ENCODE assay signal across 9 cellular contexts in genomic region chr7:102912742-102913141, GRCh38. TPM values are rescaled to one million over a fixed set of nuclear protein-coding genes. Genes with fewer than 3 reads are reported as not detected.
A peak's percentile ranks its signal among the peaks of the same experiment; 100 is the strongest.
DNase-seq lines count a peak whose midpoint lies in the region; ATAC-seq and TF ChIP-seq lines count a peak whose summit lies in the region.
"Had no signal": no experiment of that assay in that cellular context is flagged by ENCODE, and none has a peak within 500 bp of the region (broad histone marks: within the 10 kb centered on the region; RNA-seq: fewer than 3 reads in every experiment).

A gene with protein sequence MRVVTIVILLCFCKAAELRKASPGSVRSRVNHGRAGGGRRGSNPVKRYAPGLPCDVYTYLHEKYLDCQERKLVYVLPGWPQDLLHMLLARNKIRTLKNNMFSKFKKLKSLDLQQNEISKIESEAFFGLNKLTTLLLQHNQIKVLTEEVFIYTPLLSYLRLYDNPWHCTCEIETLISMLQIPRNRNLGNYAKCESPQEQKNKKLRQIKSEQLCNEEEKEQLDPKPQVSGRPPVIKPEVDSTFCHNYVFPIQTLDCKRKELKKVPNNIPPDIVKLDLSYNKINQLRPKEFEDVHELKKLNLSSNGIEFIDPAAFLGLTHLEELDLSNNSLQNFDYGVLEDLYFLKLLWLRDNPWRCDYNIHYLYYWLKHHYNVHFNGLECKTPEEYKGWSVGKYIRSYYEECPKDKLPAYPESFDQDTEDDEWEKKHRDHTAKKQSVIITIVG (plus strand): TSS chr7:102913000. CDS start chr7:102933914, 20,914 bp downstream.

- WGBS in suprapubic skin: 41% methylated on average over 6 of the region's 6 CpGs

- no peak within 1 kb of the TSS for H3K4me3 Mint-ChIP-seq in natural killer cell treated with Interleukin-12 subunit alpha and Interleukin-12 subunit beta and Interleukin-15 and Interleukin-18, amount 100 ng/mL, for 72 hours

- H3K27ac ChIP-seq in left ventricle myocardium inferior (replicated peaks) (peak within 1 kb of the TSS; percentile 63), suprapubic skin (no peak within 1 kb of the TSS)

- H3K4me3 ChIP-seq in left ventricle myocardium inferior (peak within 1 kb of the TSS; percentile 56), suprapubic skin (peak within 1 kb of the TSS; percentile 29)

- no peaks in the 10 kb centered on the region for H3K36me3 ChIP-seq in left ventricle myocardium inferior
- no peaks in the 10 kb centered on the region for H3K36me3 ChIP-seq in suprapubic skin

- no peak for TF ChIP-seq POLR2A in suprapubic skin (IDR thresholded peaks at IDR 0.05)

- H3K36me3 Mint-ChIP-seq in natural killer cell treated with Interleukin-12 subunit alpha and Interleukin-12 subunit beta and Interleukin-15 and Interleukin-18, amount 100 ng/mL, for 72 hours: no peaks in the 10 kb centered on the region

- no peaks in the 10 kb centered on the region for H3K27me3 Mint-ChIP-seq in natural killer cell treated with Interleukin-12 subunit alpha and Interleukin-12 subunit beta and Interleukin-15 and Interleukin-18, amount 100 ng/mL, for 72 hours

- H3K4me1 ChIP-seq in left ventricle myocardium inferior (peaks cover 20% of the 10 kb centered on the region), suprapubic skin (peaks cover 9% of the 10 kb centered on the region)

- TF ChIP-seq EP300 in suprapubic skin (IDR thresholded peaks at IDR 0.05): no peak

- ATAC-seq in left colon: no peak
- no peak for ATAC-seq in natural killer cell treated with Interleukin-12 subunit alpha and Interleukin-12 subunit beta and Interleukin-15 and Interleukin-18, amount 100 ng/mL, for 72 hours

- intact Hi-C loops in left ventricle myocardium inferior (cut with micrococcal nuclease) (no loop called here), left colon (cut with DNase I, micrococcal nuclease) (no loop called here)

- H3K9me3 ChIP-seq in left ventricle myocardium inferior (replicated peaks) (peaks cover 7% of the 10 kb centered on the region), suprapubic skin (no peaks in the 10 kb centered on the region)

- DNase-seq in HT1080 (ENCODE audit: low read depth): peak; percentile 81
- peak; percentile 75 to 76 for DNase-seq in SHP77 (lab: John Stamatoyannopoulos, UW)
- DNase-seq in left ventricle myocardium inferior: no peak
- DNase-seq in suprapubic skin (ENCODE audit: low spot score in 2 of 2): no peak
- no peak for DNase-seq in left colon
- no peak for DNase-seq in natural killer cell treated with Interleukin-12 subunit alpha and Interleukin-12 subunit beta and Interleukin-15 and Interleukin-18, amount 100 ng/mL, for 72 hours (ENCODE audit: low spot score)
- DNase-seq in middle frontal gyrus (ENCODE audit: extremely low spot score, low spot score): no peak
- DNase-seq: activated CD4-positive, alpha-beta T cell treated with anti-CD3 and anti-CD28 coated beads, Interleukin-2, amount 50 U/mL, for 48 hours; kidney glomerular epithelial cell had no signal

- no peaks in the 10 kb centered on the region for H3K4me1 Mint-ChIP-seq in natural killer cell treated with Interleukin-12 subunit alpha and Interleukin-12 subunit beta and Interleukin-15 and Interleukin-18, amount 100 ng/mL, for 72 hours (ENCODE audit: low read depth in 2 of 2)

- TF ChIP-seq CTCF in left ventricle myocardium inferior (IDR thresholded peaks at IDR 0.05; ENCODE audit: borderline replicate concordance) (no peak), suprapubic skin (IDR thresholded peaks at IDR 0.05) (no peak)

- no peaks in the 10 kb centered on the region for H3K9me3 Mint-ChIP-seq in natural killer cell treated with Interleukin-12 subunit alpha and Interleukin-12 subunit beta and Interleukin-15 and Interleukin-18, amount 100 ng/mL, for 72 hours

- H3K27me3 ChIP-seq in left ventricle myocardium inferior (ENCODE audit: low read depth) (no peaks in the 10 kb centered on the region), suprapubic skin (no peaks in the 10 kb centered on the region)

- H3K27ac Mint-ChIP-seq in natural killer cell treated with Interleukin-12 subunit alpha and Interleukin-12 subunit beta and Interleukin-15 and Interleukin-18, amount 100 ng/mL, for 72 hours: no peak within 1 kb of the TSS

RNA-seq across cellular contexts. Expression of the gene that starts here (rescaled TPM):
- 17.0 and 20.8 TPM in 2 replicates for total RNA-seq in HT1080 (2014; rRNA removed; shearing (Covaris generic))
- polyA plus RNA-seq in HT1080 (2015; cell fraction: cytosol; rRNA removed): 11.3 and 14.3 TPM in 2 replicates
- 34.6 and 38.5 TPM in 2 replicates for polyA plus RNA-seq in HT1080 (2015; cell fraction: nucleus; rRNA removed)
- total RNA-seq in left ventricle myocardium inferior (2.3 TPM), suprapubic skin (1 to 10 TPM; 1.1 to 4.5 (median 3.1) TPM), left colon (1 to 10 TPM in 1 of 2 donors, under 1 TPM in 1; 0.67 to 1.4 TPM)
- under 1 TPM; 0.14 to 0.81 TPM for total RNA-seq in natural killer cell treated with Interleukin-12 subunit alpha and Interleukin-12 subunit beta and Interleukin-15 and Interleukin-18, amount 100 ng/mL, for 72 hours

Comparison
In these comparisons a context has a peak if more than half of its experiments do, and no peak if none do; other contexts are left out.
1. DNase-seq: peak in HT1080 (single experiment) and SHP77 (2 of 2); none in left ventricle myocardium inferior (single experiment), suprapubic skin (0 of 2), left colon (0 of 2), natural killer cell treated with Interleukin-12 subunit alpha and Interleukin-12 subunit beta and Interleukin-15 and Interleukin-18, amount 100 ng/mL, for 72 hours (single experiment) and middle frontal gyrus (single experiment).